In the genomic region with DNA sequence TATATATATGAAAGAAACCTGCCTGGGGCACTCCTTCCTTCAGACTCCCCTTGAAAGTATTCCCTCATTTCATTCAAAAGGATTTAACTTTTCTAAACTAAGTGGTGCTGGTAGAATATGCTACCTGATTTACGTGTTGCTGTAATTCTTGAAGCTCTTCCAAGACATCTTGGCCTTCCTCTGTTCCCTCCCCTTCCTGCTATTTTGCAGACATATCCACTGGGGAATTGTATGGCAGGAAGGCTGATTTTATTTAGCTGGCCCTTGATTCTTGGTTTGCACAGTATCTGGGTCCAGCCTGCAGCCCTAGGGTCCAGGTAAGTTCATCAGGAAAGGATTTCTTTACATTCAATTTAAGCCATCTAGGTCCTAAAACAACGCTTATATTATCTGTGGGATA, we compare ENCODE assay signal across 10 cellular contexts. TPM values are rescaled to one million over a fixed set of nuclear protein-coding genes. Genes with fewer than 3 reads are reported as not detected.
DNase-seq lines count a peak whose midpoint lies in the region; ATAC-seq and TF ChIP-seq lines count a peak whose summit lies in the region.
"Not testable (repeated sequence)": the region's sequence is repeated elsewhere in the genome, so short reads cannot be mapped to it uniquely, and the experiment has no call there.
"Had no signal": no experiment of that assay in that cellular context is flagged by ENCODE, and none has a peak within 500 bp of the region (broad histone marks: within the 10 kb centered on the region; RNA-seq: fewer than 3 reads in every experiment).

A gene with protein sequence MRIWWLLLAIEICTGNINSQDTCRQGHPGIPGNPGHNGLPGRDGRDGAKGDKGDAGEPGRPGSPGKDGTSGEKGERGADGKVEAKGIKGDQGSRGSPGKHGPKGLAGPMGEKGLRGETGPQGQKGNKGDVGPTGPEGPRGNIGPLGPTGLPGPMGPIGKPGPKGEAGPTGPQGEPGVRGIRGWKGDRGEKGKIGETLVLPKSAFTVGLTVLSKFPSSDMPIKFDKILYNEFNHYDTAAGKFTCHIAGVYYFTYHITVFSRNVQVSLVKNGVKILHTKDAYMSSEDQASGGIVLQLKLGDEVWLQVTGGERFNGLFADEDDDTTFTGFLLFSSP (plus strand): TSS at position 281 of the 400 bp plus-strand sequence. CDS start 6,424 bp downstream, outside the sequence.

- not testable (repeated sequence) for H3K4me3 Mint-ChIP-seq in activated T-cell treated with anti-CD3 and anti-CD28 coated beads, Interleukin-2, amount 50 U/mL, for 72 hours; nephron progenitor cell

- not testable (repeated sequence) for DNase-seq in SK-N-MC (ENCODE audit: low read depth, low spot score); activated T-cell treated with anti-CD3 and anti-CD28 coated beads, Interleukin-2, amount 50 U/mL, for 72 hours; left ventricle myocardium superior; nephron progenitor cell; psoas muscle
- DNase-seq in dermis blood vessel endothelial cell (peak; percentile 15), fibroblast of the aortic adventitia (ENCODE audit: low read depth) (peak; percentile 28)

- 39 to 55% (median 54%) methylated on average over 2 of the region's 2 CpGs for WGBS in psoas muscle, 3 donors

- not testable (repeated sequence) for TF ChIP-seq CTCF in fibroblast of the aortic adventitia (IDR thresholded peaks at IDR 0.05; ENCODE audit: insufficient read depth, low read length); nephron progenitor cell (IDR thresholded peaks at IDR 0.05); psoas muscle (IDR thresholded peaks at IDR 0.05)

- not testable (repeated sequence) for H3K9ac ChIP-seq in SK-N-MC (ENCODE audit: insufficient read length)

- H3K27ac ChIP-seq in SK-N-MC, result peak within 1 kb of the TSS; percentile 48; the same call in 1 of the 2 replicates
- not testable (repeated sequence) for H3K27ac ChIP-seq in psoas muscle

- not testable (repeated sequence) for H3K4me1 Mint-ChIP-seq in activated T-cell treated with anti-CD3 and anti-CD28 coated beads, Interleukin-2, amount 50 U/mL, for 72 hours (ENCODE audit: low read depth)
- peaks cover 16% of the 10 kb centered on the region for H3K4me1 Mint-ChIP-seq in nephron progenitor cell

- H3K9me3 Mint-ChIP-seq in activated T-cell treated with anti-CD3 and anti-CD28 coated beads, Interleukin-2, amount 50 U/mL, for 72 hours; nephron progenitor cell: not testable (repeated sequence)

- H3K27me3 ChIP-seq in psoas muscle (ENCODE audit: insufficient read depth in 3 of 3, low read length in 2 of 3), result not testable (repeated sequence)

- H3K36me3 ChIP-seq in SK-N-MC (ENCODE audit: insufficient read depth, low read length); psoas muscle (ENCODE audit: insufficient read depth in 1 of 2, low read depth in 1 of 2): not testable (repeated sequence)

- H3K36me3 Mint-ChIP-seq in activated T-cell treated with anti-CD3 and anti-CD28 coated beads, Interleukin-2, amount 50 U/mL, for 72 hours (ENCODE audit: insufficient read depth in 2 of 2); nephron progenitor cell (ENCODE audit: low read depth): not testable (repeated sequence)

- not testable (repeated sequence) for H3K9me3 ChIP-seq in SK-N-MC (ENCODE audit: low read depth, low read length); psoas muscle

- intact Hi-C loops in left ventricle myocardium superior (cut with micrococcal nuclease); psoas muscle (cut with DNase I): not testable (repeated sequence)

- not testable (repeated sequence) for H3K4me1 ChIP-seq in psoas muscle

- H3K27ac Mint-ChIP-seq in activated T-cell treated with anti-CD3 and anti-CD28 coated beads, Interleukin-2, amount 50 U/mL, for 72 hours, result peak within 1 kb of the TSS; percentile 33
- peak within 1 kb of the TSS; percentile 54 for H3K27ac Mint-ChIP-seq in nephron progenitor cell

- not testable (repeated sequence) for H3K27me3 Mint-ChIP-seq in activated T-cell treated with anti-CD3 and anti-CD28 coated beads, Interleukin-2, amount 50 U/mL, for 72 hours (ENCODE audit: low read depth); nephron progenitor cell (ENCODE audit: low read depth, poor library complexity)

- not testable (repeated sequence) for ATAC-seq in activated T-cell treated with anti-CD3 and anti-CD28 coated beads, Interleukin-2, amount 50 U/mL, for 72 hours (replicated peaks in 1 of 2); psoas muscle
- ATAC-seq in left ventricle myocardium superior, result peak; percentile 58

- H3K4me3 ChIP-seq in SK-N-MC; fibroblast of the aortic adventitia (ENCODE audit: low read depth, low read length): not testable (repeated sequence)
- peak within 1 kb of the TSS; percentile 8 for H3K4me3 ChIP-seq in psoas muscle

RNA-seq across cellular contexts. Expression of the gene that starts here (rescaled TPM):
- under 1 TPM in 1 of 2 donors, not detected in 1; 0.14 TPM for total RNA-seq in activated T-cell treated with anti-CD3 and anti-CD28 coated beads, Interleukin-2, amount 50 U/mL, for 72 hours
- total RNA-seq in dermis blood vessel endothelial cell (not detected in 2 replicates), fibroblast of the aortic adventitia (ENCODE audit: low replicate concordance) (not detected in 2 replicates), left ventricle myocardium superior (3.9 TPM), psoas muscle (1 to 10 TPM in 2 of 4 donors, under 1 TPM in 2; 0.25 to 3.2 (median 1.7) TPM)
- polyA plus RNA-seq in psoas muscle, result 1 to 10 TPM; 1.8 to 4.6 (median 3.9) TPM
- total RNA-seq: Caco-2; CD4-positive, alpha-beta T cell; H4 had no signal

Comparison
In these comparisons a context has a peak if more than half of its experiments do, and no peak if none do; other contexts are left out.
1. Peak in DNase-seq in dermis blood vessel endothelial cell; RNA of the gene not detected or under 1 TPM.
2. Peak in DNase-seq in fibroblast of the aortic adventitia; RNA of the gene not detected or under 1 TPM.